Comparison of ENCODE assay signal across 18 cellular contexts in the genomic region with DNA sequence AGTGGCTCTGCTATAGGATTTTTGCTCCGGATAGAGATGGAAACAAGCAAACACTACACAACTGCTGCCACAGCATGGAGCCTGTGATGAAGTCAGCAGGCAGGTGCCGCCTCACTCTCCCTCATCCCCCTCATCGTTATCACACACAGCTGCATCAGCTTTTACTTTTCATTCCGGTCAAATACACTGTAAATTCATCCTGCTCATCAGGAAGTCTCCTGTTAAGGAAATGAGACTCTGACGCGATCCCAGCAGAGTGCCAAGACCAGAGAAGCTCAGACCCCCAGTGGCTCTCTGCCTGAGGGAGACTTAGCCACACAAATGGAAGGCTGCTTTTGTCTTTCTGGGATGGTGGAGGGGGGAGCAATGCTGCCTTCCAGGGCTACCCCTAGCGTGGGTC.
DNase-seq lines count a peak whose midpoint lies in the region; ATAC-seq and TF ChIP-seq lines count a peak whose summit lies in the region.
"Had no signal": no experiment of that assay in that cellular context is flagged by ENCODE, and none has a peak within 500 bp of the region (broad histone marks: within the 10 kb centered on the region; RNA-seq: fewer than 3 reads in every experiment).

No MANE protein-coding gene starts in this region.

- in situ Hi-C loops in transverse colon (cut with MboI; ENCODE audit: low pct_ligation_motif_present in 1 of 4, low pct_unique_long_range_greater_than_20kb in 1 of 4, low sequenced_read_pairs in 3 of 4): no loop called here

- H3K9ac ChIP-seq in iPS-20b (ENCODE audit: low read depth, low read length): no peak overlapping the region

- no peaks in the 10 kb centered on the region for H3F3A ChIP-seq in PC-9 (ENCODE audit: insufficient read depth, low read depth)

- intact Hi-C loops in PC-9 (cut with micrococcal nuclease; ENCODE audit: unreplicated experiment): no loop called here
- intact Hi-C loops in transverse colon (cut with DNase I; ENCODE audit: low total_unique reads): no loop called here

- CTCF ChIA-PET in PC-9 (lab: Charles Lee): no interaction called here

- no TSS peak for BruUV-seq in PC-9 (replicated peaks; lab: Mats Ljungman, UMichigan)

- H3K27me3 ChIP-seq in PC-9 (ENCODE audit: insufficient read depth, low read depth): no peaks in the 10 kb centered on the region
- H3K27me3 ChIP-seq in iPS-20b (ENCODE audit: insufficient read depth, low read length): no peaks in the 10 kb centered on the region
- H3K27me3 ChIP-seq in transverse colon: no peaks in the 10 kb centered on the region
- H3K27me3 ChIP-seq: breast epithelium, SJSA1 had no signal

- TF ChIP-seq CTCF in PC-9 (conservative IDR thresholded peaks at IDR 0.05): no peak
- TF ChIP-seq CTCF in transverse colon (IDR thresholded peaks at IDR 0.05): no peak

- WGBS in transverse colon (ENCODE audit: low coverage in 1 of 2), 2 donors: 34 to 58% methylated on average over 5 to 7 of the region's 7 CpGs

- no peak for ATAC-seq in HG03025 (IDR thresholded peaks at IDR 0.05; ENCODE audit: low FRiP score, unreplicated experiment)
- ATAC-seq in stimulated activated effector memory CD8-positive, alpha-beta T cell treated with anti-CD3 and anti-CD28 coated beads, Interleukin-12 subunit alpha, Interleukin-12 subunit beta, amount 100 ng/mL, for 72 hours: no peak
- ATAC-seq: activated CD4-positive, CD25-positive, alpha-beta regulatory T cell treated with anti-CD3 and anti-CD28 coated beads, Interleukin-2, amount 50 U/mL, for 24 hours had no signal

- peak; percentile 16 to 27 for DNase-seq in SHP77 (lab: John Stamatoyannopoulos, UW)
- no peak for DNase-seq in SHP77 treated with DMSO at 0.1 percent for 48 hours (lab: John Stamatoyannopoulos, UW)
- no peak for DNase-seq in PC-9
- DNase-seq in NCI-H1105 treated with DMSO at 0.1 percent for 48 hours (lab: John Stamatoyannopoulos, UW): no peak
- no peak for DNase-seq in transverse colon
- no peak for DNase-seq in stimulated activated effector memory CD8-positive, alpha-beta T cell treated with anti-CD3 and anti-CD28 coated beads, Interleukin-12 subunit alpha, Interleukin-12 subunit beta, amount 100 ng/mL, for 72 hours (ENCODE audit: low spot score in 2 of 2)
- DNase-seq: activated naive CD8-positive, alpha-beta T cell treated with anti-CD3 and anti-CD28 coated beads, Interleukin-2, amount 10 ng/mL, durations not matched to agents 7 days and 5 days; NCI-H1436 treated with DMSO at 0.1 percent for 48 hours; stimulated activated CD4-positive, alpha-beta T cell treated with anti-CD3 and anti-CD28 coated beads, Interleukin-4, amount 100 ng/mL, for 4 hours; substantia nigra had no signal

- no peak for TF ChIP-seq EP300 in transverse colon (IDR thresholded peaks at IDR 0.05; ENCODE audit: low read depth)

- POLR2A ChIA-PET in PC-9 (lab: Charles Lee; ENCODE audit: unreplicated experiment): no interaction called here

- H3K9me2 ChIP-seq in PC-9 (ENCODE audit: insufficient read depth): no peaks in the 10 kb centered on the region

- no peak overlapping the region for H3K4me2 ChIP-seq in PC-9

- no peaks in the 10 kb centered on the region for H3K4me1 Mint-ChIP-seq in stimulated activated effector memory CD8-positive, alpha-beta T cell treated with anti-CD3 and anti-CD28 coated beads, Interleukin-12 subunit alpha, Interleukin-12 subunit beta, amount 100 ng/mL, for 72 hours
- H3K4me1 Mint-ChIP-seq: activated naive CD8-positive, alpha-beta T cell treated with anti-CD3 and anti-CD28 coated beads, Interleukin-2, amount 10 ng/mL, durations not matched to agents 7 days and 5 days; B cell had no signal

- H3K27ac ChIP-seq in PC-9: no peak overlapping the region
- no peak overlapping the region for H3K27ac ChIP-seq in iPS-20b (ENCODE audit: low read length)
- H3K27ac ChIP-seq in transverse colon: no peak overlapping the region
- H3K27ac ChIP-seq: 22Rv1, breast epithelium, SJSA1 had no signal

- no peak for TF ChIP-seq POLR2A in transverse colon (IDR thresholded peaks at IDR 0.05)

- H3K9me3 ChIP-seq in PC-9 (ENCODE audit: insufficient read depth, low read depth) (no peaks in the 10 kb centered on the region), iPS-20b (ENCODE audit: insufficient read depth, low read depth, low read length) (no peaks in the 10 kb centered on the region), transverse colon (no peaks in the 10 kb centered on the region)
- H3K9me3 ChIP-seq: breast epithelium, SJSA1 had no signal

- no peak overlapping the region for H3K4me3 Mint-ChIP-seq in stimulated activated effector memory CD8-positive, alpha-beta T cell treated with anti-CD3 and anti-CD28 coated beads, Interleukin-12 subunit alpha, Interleukin-12 subunit beta, amount 100 ng/mL, for 72 hours
- H3K4me3 Mint-ChIP-seq: activated naive CD8-positive, alpha-beta T cell treated with anti-CD3 and anti-CD28 coated beads, Interleukin-2, amount 10 ng/mL, durations not matched to agents 7 days and 5 days; activated T-helper 1 cell treated with anti-CD3 and anti-CD28 coated beads, Interleukin-12 subunit alpha, Interleukin-12 subunit beta, Interleukin-2, Interleukin-4 antibody, amounts not matched to agents 30 ng/mL and 10 ng/mL and 1 ng/mL, durations not matched to agents 14 hours and 24 hours and 36 hours; B cell had no signal

- no peaks in the 10 kb centered on the region for H3K36me3 Mint-ChIP-seq in stimulated activated effector memory CD8-positive, alpha-beta T cell treated with anti-CD3 and anti-CD28 coated beads, Interleukin-12 subunit alpha, Interleukin-12 subunit beta, amount 100 ng/mL, for 72 hours
- H3K36me3 Mint-ChIP-seq: activated naive CD8-positive, alpha-beta T cell treated with anti-CD3 and anti-CD28 coated beads, Interleukin-2, amount 10 ng/mL, durations not matched to agents 7 days and 5 days had no signal

- no peak overlapping the region for H3K27ac Mint-ChIP-seq in stimulated activated effector memory CD8-positive, alpha-beta T cell treated with anti-CD3 and anti-CD28 coated beads, Interleukin-12 subunit alpha, Interleukin-12 subunit beta, amount 100 ng/mL, for 72 hours
- H3K27ac Mint-ChIP-seq: activated naive CD8-positive, alpha-beta T cell treated with anti-CD3 and anti-CD28 coated beads, Interleukin-2, amount 10 ng/mL, durations not matched to agents 7 days and 5 days; activated T-helper 1 cell treated with anti-CD3 and anti-CD28 coated beads, Interleukin-12 subunit alpha, Interleukin-12 subunit beta, Interleukin-2, Interleukin-4 antibody, amounts not matched to agents 30 ng/mL and 10 ng/mL and 1 ng/mL, durations not matched to agents 14 hours and 24 hours and 36 hours; B cell had no signal

- H3K4me3 ChIP-seq in PC-9 (no peak overlapping the region), iPS-20b (ENCODE audit: low read length) (peak overlapping the region; percentile 20; the same call in 1 of the 2 replicates), transverse colon (no peak overlapping the region)
- H3K4me3 ChIP-seq: SJSA1 had no signal

- peak overlapping the region; percentile 68; the same call in 1 of the 2 replicates for H2AFZ ChIP-seq in PC-9

- no peaks in the 10 kb centered on the region for H3K79me2 ChIP-seq in PC-9 (ENCODE audit: low read depth)

- peaks cover 6% of the 10 kb centered on the region; the same call in 1 of the 2 replicates for H3K4me1 ChIP-seq in PC-9 (replicated peaks; ENCODE audit: insufficient read depth)
- peaks cover 14% of the 10 kb centered on the region; the same call in 1 of the 2 replicates for H3K4me1 ChIP-seq in iPS-20b (ENCODE audit: insufficient read depth, low read length)
- no peaks in the 10 kb centered on the region for H3K4me1 ChIP-seq in transverse colon
- H3K4me1 ChIP-seq: breast epithelium, SJSA1 had no signal

- peaks cover 10% of the 10 kb centered on the region for H3K9me3 Mint-ChIP-seq in stimulated activated effector memory CD8-positive, alpha-beta T cell treated with anti-CD3 and anti-CD28 coated beads, Interleukin-12 subunit alpha, Interleukin-12 subunit beta, amount 100 ng/mL, for 72 hours

- no peaks in the 10 kb centered on the region for H4K20me1 ChIP-seq in PC-9 (ENCODE audit: insufficient read depth)

- H3K36me3 ChIP-seq in PC-9 (ENCODE audit: low read depth): no peaks in the 10 kb centered on the region
- no peaks in the 10 kb centered on the region for H3K36me3 ChIP-seq in iPS-20b (ENCODE audit: insufficient read depth, low read depth, low read length)
- H3K36me3 ChIP-seq in transverse colon: no peaks in the 10 kb centered on the region
- H3K36me3 ChIP-seq: breast epithelium, SJSA1 had no signal

Comparison
In these comparisons a context has a peak if more than half of its experiments do, and no peak if none do; other contexts are left out.
1. DNase-seq: peak in SHP77 (2 of 2); none in SHP77 treated with DMSO at 0.1 percent for 48 hours (single experiment), PC-9 (0 of 2), NCI-H1105 treated with DMSO at 0.1 percent for 48 hours (single experiment), transverse colon (single experiment) and stimulated activated effector memory CD8-positive, alpha-beta T cell treated with anti-CD3 and anti-CD28 coated beads, Interleukin-12 subunit alpha, Interleukin-12 subunit beta, amount 100 ng/mL, for 72 hours (0 of 2).